21 cellular contexts compared by ENCODE assay signal in genomic region chr1:108663074-108663473, GRCh38. TPM values are rescaled to one million over a fixed set of nuclear protein-coding genes. Genes with fewer than 3 reads are reported as not detected.
A peak's percentile ranks its signal among the peaks of the same experiment; 100 is the strongest.
DNase-seq lines count a peak whose midpoint lies in the region; ATAC-seq, FAIRE-seq and TF ChIP-seq lines count a peak whose summit lies in the region.
"Had no signal": no experiment of that assay in that cellular context is flagged by ENCODE, and none has a peak within 500 bp of the region (broad histone marks: within the 10 kb centered on the region; RNA-seq: fewer than 3 reads in every experiment).

No MANE protein-coding gene starts in this region.

- peaks cover 0 to 6% of the 10 kb centered on the region in 2 donors for H3K4me1 ChIP-seq in small intestine (ENCODE audit: control insufficient read depth in 2 of 2, insufficient read depth in 1 of 2, low read depth in 1 of 2, low read length in 1 of 2)
- H3K4me1 ChIP-seq: BE2C, colonic mucosa, pancreas had no signal

- TF ChIP-seq CTCF in AG10803 (conservative IDR thresholded peaks at IDR 0.05; ENCODE audit: low read length): no peak
- no peak for TF ChIP-seq CTCF in CD4-positive, alpha-beta T cell (IDR thresholded peaks at IDR 0.05)

- H3K9me3 ChIP-seq in CD4-positive, alpha-beta T cell (ENCODE audit: control insufficient read depth, low read length): no peaks in the 10 kb centered on the region
- no peaks in the 10 kb centered on the region for H3K9me3 ChIP-seq in small intestine (ENCODE audit: control insufficient read depth, low read depth)
- H3K9me3 ChIP-seq: colonic mucosa, left lung, pancreas, tibial nerve had no signal

- no peaks in the 10 kb centered on the region for H3K27me3 Mint-ChIP-seq in CD4-positive, alpha-beta T cell

- no peak overlapping the region for H3K27ac ChIP-seq in CD4-positive, alpha-beta T cell (ENCODE audit: low read depth, low read length)
- no peak overlapping the region for H3K27ac ChIP-seq in small intestine (ENCODE audit: low read depth in 1 of 2, low read length in 1 of 2)
- H3K27ac ChIP-seq: colonic mucosa, left lung, pancreas, tibial nerve had no signal

- H3K27me3 ChIP-seq in CD4-positive, alpha-beta T cell (ENCODE audit: control insufficient read depth, insufficient read depth, low read length): no peaks in the 10 kb centered on the region
- H3K27me3 ChIP-seq in small intestine (ENCODE audit: control insufficient read depth in 2 of 2, insufficient read depth in 2 of 2, low read length in 2 of 2): no peaks in the 10 kb centered on the region
- H3K27me3 ChIP-seq: colonic mucosa, left lung, pancreas, tibial nerve had no signal

- POLR2A ChIA-PET in CD4-positive, alpha-beta T cell (lab: Charles Lee): interaction anchor here (1.1 to 7.5 kb wide), 3 partner anchors 15 to 46 kb away, joined by 4 to 484 read pairs (median 292); partner anchors contain the start of gene PRPF38B

- peak overlapping the region; percentile 2 for H3K4me3 Mint-ChIP-seq in CD4-positive, alpha-beta T cell

- H3K27ac Mint-ChIP-seq in CD4-positive, alpha-beta T cell: peak overlapping the region; percentile 99

- intact Hi-C loops in CD4-positive, alpha-beta T cell (cut with DNase I, micrococcal nuclease): no loop called here

- H3K4me3 ChIP-seq in AG10803 (ENCODE audit: low read length): no peak overlapping the region
- H3K4me3 ChIP-seq in small intestine (ENCODE audit: low read depth in 1 of 2, low read length in 2 of 2): no peak overlapping the region
- H3K4me3 ChIP-seq: colonic mucosa, left lung, pancreas, tibial nerve had no signal

- H3K36me3 Mint-ChIP-seq in CD4-positive, alpha-beta T cell (ENCODE audit: low read depth): no peaks in the 10 kb centered on the region

- DNase-seq in AG10803 (ENCODE audit: low read depth) (peak; percentile 44), NCI-H82 (lab: John Stamatoyannopoulos, UW) (peak; percentile 36), cerebellar cortex (ENCODE audit: low spot score) (peak; percentile 98), AML-193 (lab: John Stamatoyannopoulos, UW) (no peak), COR-L47 (lab: John Stamatoyannopoulos, UW) (no peak), small intestine (no peak)
- DNase-seq in CD4-positive, alpha-beta T cell: no peak
- DNase-seq: activated effector memory CD4-positive, alpha-beta T cell treated with Interleukin-2 at 50 U/mL for 16 hours; BE2C; colonic mucosa; left lung; MM.1S; NCI-H1930; NCI-H510A; OCI-M1; pancreas had no signal

- no peak for FAIRE-seq in small intestine (lab: Jason Lieb, UNC)
- FAIRE-seq: astrocyte, endometrium, pancreas had no signal

- H3K4me1 Mint-ChIP-seq in CD4-positive, alpha-beta T cell (ENCODE audit: low read depth): peaks cover 39% of the 10 kb centered on the region

- no peaks in the 10 kb centered on the region for H3K36me3 ChIP-seq in small intestine (ENCODE audit: control insufficient read depth in 2 of 2, insufficient read depth in 2 of 2, low read length in 2 of 2)
- H3K36me3 ChIP-seq: BE2C, colonic mucosa, left lung, pancreas, tibial nerve had no signal

- no peak for ATAC-seq in CD4-positive, alpha-beta T cell (ENCODE audit: poor library complexity)
- no peak for ATAC-seq in HG03280 (IDR thresholded peaks at IDR 0.05; ENCODE audit: unreplicated experiment)
- ATAC-seq: left lung, pancreas had no signal

- 78 to 85% (median 80%) methylated on average over 2 of the region's 2 CpGs for WGBS in small intestine, 3 donors

- H3K9me3 Mint-ChIP-seq in CD4-positive, alpha-beta T cell: no peaks in the 10 kb centered on the region

- CTCF ChIA-PET in CD4-positive, alpha-beta T cell (lab: Charles Lee): interaction anchor here (0.9 kb wide), 1 partner anchor 29 kb away, joined by 3 read pairs; the partner anchor contains the start of gene PRPF38B

RNA-seq across cellular contexts. Expression of gene HENMT1, which starts 2.2 kb away (rescaled TPM):
- 1 to 10 TPM; 6.3 to 8.2 TPM for total RNA-seq in CD4-positive, alpha-beta T cell
- polyA plus RNA-seq in small intestine: 10 to 100 TPM in 1 of 3 donors, 1 to 10 TPM in 2; 9.2 to 10.8 (median 10.0) TPM
- total RNA-seq: SK-MEL-5 had no signal

RNA-seq across cellular contexts. Expression of gene PRPF38B, which starts 29.0 kb away (rescaled TPM):
- total RNA-seq in CD4-positive, alpha-beta T cell: 100 to 1,000 TPM; 114 to 120 TPM
- 10 to 100 TPM; 22.7 to 30.0 (median 23.2) TPM for polyA plus RNA-seq in small intestine

RNA-seq across cellular contexts. Expression of gene FNDC7, which starts 49.6 kb away (rescaled TPM):
- under 1 TPM; 0.19 to 0.42 TPM for total RNA-seq in CD4-positive, alpha-beta T cell
- polyA plus RNA-seq in small intestine: not detected
- total RNA-seq: colonic mucosa, left lung, SK-MEL-5, tibial nerve had no signal
- polyA plus RNA-seq: pancreas had no signal

Comparison
In these comparisons a context has a peak if more than half of its experiments do, and no peak if none do; other contexts are left out.
1. DNase-seq: peak in AG10803 (single experiment), NCI-H82 (single experiment) and cerebellar cortex (single experiment); none in CD4-positive, alpha-beta T cell (0 of 10), AML-193 (0 of 2), COR-L47 (single experiment) and small intestine (single experiment).